Comparison of ENCODE assay signal across 8 cellular contexts in genomic region chr4:39044947-39045734, GRCh38. TPM values are rescaled to one million over a fixed set of nuclear protein-coding genes. Genes with fewer than 3 reads are reported as not detected.
DNase-seq lines count a peak whose midpoint lies in the region; ATAC-seq and TF ChIP-seq lines count a peak whose summit lies in the region.

No MANE protein-coding gene starts in this region.

- H3K27me3 Mint-ChIP-seq in CD4-positive, CD25-positive, alpha-beta regulatory T cell, result no peaks in the 10 kb centered on the region
- no peaks in the 10 kb centered on the region for H3K27me3 Mint-ChIP-seq in activated T-helper 1 cell treated with anti-CD3 and anti-CD28 coated beads, Interleukin-12 subunit alpha, Interleukin-12 subunit beta, Interleukin-2, Interleukin-4 antibody, amounts not matched to agents 30 ng/mL and 10 ng/mL and 1 ng/mL, durations not matched to agents 14 hours and 24 hours and 36 hours (ENCODE audit: insufficient read depth)
- peaks cover 4% of the 10 kb centered on the region for H3K27me3 Mint-ChIP-seq in neural progenitor cell (ENCODE audit: insufficient read depth, low read depth)

- BruUV-seq in IMR-90 (replicated peaks; lab: Mats Ljungman, UMichigan), result no TSS peak

- peak overlapping the region; percentile 93 for H3K14ac ChIP-seq in IMR-90 (replicated peaks; ENCODE audit: low read depth, low read length)

- peaks cover 3% of the 10 kb centered on the region for H3F3A ChIP-seq in neural progenitor cell (ENCODE audit: low read depth)

- peak overlapping the region; percentile 82 for H2BK120ac ChIP-seq in IMR-90 (ENCODE audit: low read depth, low read length)

- H2AK9ac ChIP-seq in IMR-90 (replicated peaks; ENCODE audit: low read depth, low read length, poor library complexity), result peak overlapping the region; percentile 47

- POLR2A ChIA-PET in IMR-90 (lab: Charles Lee; ENCODE audit: unreplicated experiment), result interaction anchor here (0.7 to 1.7 kb wide), 5 partner anchors 87 to 98 kb away, joined by 3 to 5 read pairs (median 4); no protein-coding TSS in a partner anchor

- dilution Hi-C loops in IMR-90 (cut with HindIII; ENCODE audit: low sequenced_read_pairs, unreplicated experiment), result no loop called here

- H3K9me3 Mint-ChIP-seq in CD4-positive, CD25-positive, alpha-beta regulatory T cell, result peaks cover 0 to 2% (median 0%) of the 10 kb centered on the region in 7 donors
- H3K9me3 Mint-ChIP-seq in activated T-helper 1 cell treated with anti-CD3 and anti-CD28 coated beads, Interleukin-12 subunit alpha, Interleukin-12 subunit beta, Interleukin-2, Interleukin-4 antibody, amounts not matched to agents 30 ng/mL and 10 ng/mL and 1 ng/mL, durations not matched to agents 14 hours and 24 hours and 36 hours, result no peaks in the 10 kb centered on the region
- no peaks in the 10 kb centered on the region for H3K9me3 Mint-ChIP-seq in neural progenitor cell

- 1% methylated on average over 12 of the region's 81 CpGs; no CpG with 5 or more reads in 1 of the 2 experiments for WGBS in IMR-90 (ENCODE audit: extremely low coverage in 2 of 2, insufficient read length in 1 of 2), 2 experiments

- no peaks in the 10 kb centered on the region for H3K36me3 Mint-ChIP-seq in CD4-positive, CD25-positive, alpha-beta regulatory T cell
- peaks cover 6% of the 10 kb centered on the region for H3K36me3 Mint-ChIP-seq in activated T-helper 1 cell treated with anti-CD3 and anti-CD28 coated beads, Interleukin-12 subunit alpha, Interleukin-12 subunit beta, Interleukin-2, Interleukin-4 antibody, amounts not matched to agents 30 ng/mL and 10 ng/mL and 1 ng/mL, durations not matched to agents 14 hours and 24 hours and 36 hours (ENCODE audit: low read depth)
- peaks cover 2% of the 10 kb centered on the region for H3K36me3 Mint-ChIP-seq in neural progenitor cell

- H3K4me1 Mint-ChIP-seq in CD4-positive, CD25-positive, alpha-beta regulatory T cell, result peaks cover 25 to 55% (median 45%) of the 10 kb centered on the region in 4 donors
- peaks cover 60% of the 10 kb centered on the region for H3K4me1 Mint-ChIP-seq in activated T-helper 1 cell treated with anti-CD3 and anti-CD28 coated beads, Interleukin-12 subunit alpha, Interleukin-12 subunit beta, Interleukin-2, Interleukin-4 antibody, amounts not matched to agents 30 ng/mL and 10 ng/mL and 1 ng/mL, durations not matched to agents 14 hours and 24 hours and 36 hours (ENCODE audit: low read depth)
- H3K4me1 Mint-ChIP-seq in neural progenitor cell, result peaks cover 32% of the 10 kb centered on the region

- H3K27ac ChIP-seq in CD4-positive, CD25-positive, alpha-beta regulatory T cell (ENCODE audit: insufficient read depth, low read length, poor library complexity, severe bottlenecking), result peak overlapping the region; percentile 86
- peak overlapping the region; percentile 98 for H3K27ac ChIP-seq in IMR-90 (ENCODE audit: insufficient read depth, low read length)
- H3K27ac ChIP-seq in neural progenitor cell, result no peak overlapping the region

- peaks cover 5 to 27% of the 10 kb centered on the region in 2 experiments; a peak in 3 of 4 replicates for H3K79me1 ChIP-seq in IMR-90 (ENCODE audit: low read depth in 1 of 2, low read length in 2 of 2)

- peak overlapping the region; percentile 48; the same call in 1 of the 2 replicates for H2AK5ac ChIP-seq in IMR-90 (ENCODE audit: low read depth, low read length)

- intact Hi-C loops in IMR-90 (cut with micrococcal nuclease), result loop anchor here (1.0 kb wide), 1 partner anchor 97 kb away; no protein-coding TSS in a partner anchor
- intact Hi-C loops in activated T-helper 1 cell treated with anti-CD3 and anti-CD28 coated beads, Interleukin-12 subunit alpha, Interleukin-12 subunit beta, Interleukin-2, Interleukin-4 antibody, amounts not matched to agents 30 ng/mL and 10 ng/mL and 1 ng/mL, durations not matched to agents 14 hours and 24 hours and 36 hours (cut with micrococcal nuclease), result loop anchor here (1.0 to 10.0 kb wide), 11 partner anchors 13 to 1358 kb away; partner anchors contain the start of genes KLF3, RELL1, TMEM156 and UGDH

- H3K27me3 ChIP-seq in CD4-positive, CD25-positive, alpha-beta regulatory T cell (ENCODE audit: control insufficient read depth, insufficient read depth, low read length), result no peaks in the 10 kb centered on the region
- H3K27me3 ChIP-seq in IMR-90 (ENCODE audit: control insufficient read depth, insufficient read depth, low read length) (no peaks in the 10 kb centered on the region), neural progenitor cell (no peaks in the 10 kb centered on the region)

- H3K4me3 Mint-ChIP-seq in CD4-positive, CD25-positive, alpha-beta regulatory T cell, result peak overlapping the region; percentile 88 to 96 (median 94)
- H3K4me3 Mint-ChIP-seq in activated T-helper 1 cell treated with anti-CD3 and anti-CD28 coated beads, Interleukin-12 subunit alpha, Interleukin-12 subunit beta, Interleukin-2, Interleukin-4 antibody, amounts not matched to agents 30 ng/mL and 10 ng/mL and 1 ng/mL, durations not matched to agents 14 hours and 24 hours and 36 hours, result peak overlapping the region; percentile 95
- H3K4me3 Mint-ChIP-seq in neural progenitor cell, result peak overlapping the region; percentile 98

- no peak for TF ChIP-seq CTCF in IMR-90 (conservative IDR thresholded peaks at IDR 0.05; ENCODE audit: low read depth, low read length)
- TF ChIP-seq CTCF in foreskin fibroblast (IDR thresholded peaks at IDR 0.05; ENCODE audit: low read depth, low read length), result no peak
- TF ChIP-seq CTCF in neural progenitor cell (IDR thresholded peaks at IDR 0.05), result no peak

- peak overlapping the region; percentile 1; the same call in 2 of the 3 replicates for H2BK15ac ChIP-seq in IMR-90 (ENCODE audit: low read depth, low read length)

- H4K20me1 ChIP-seq in IMR-90 (ENCODE audit: insufficient read depth, low read length) (peaks cover 23% of the 10 kb centered on the region), neural progenitor cell (ENCODE audit: low read depth) (peaks cover 22% of the 10 kb centered on the region)

- no peak; the same call in 1 of the 2 replicates for TF ChIP-seq POLR2A in IMR-90 (IDR thresholded peaks at IDR 0.05; ENCODE audit: low read depth, low read length)

- ATAC-seq in CD4-positive, CD25-positive, alpha-beta regulatory T cell (ENCODE audit: low read depth in 2 of 2), result peak; percentile 22 to 35
- ATAC-seq in GM19351 (IDR thresholded peaks at IDR 0.05; ENCODE audit: unreplicated experiment) (peak; percentile 28), IMR-90 (ENCODE audit: low read depth) (no peak; the same call in none of the 2 replicates), GM18520 (IDR thresholded peaks at IDR 0.05; ENCODE audit: unreplicated experiment) (no peak), HG02938 (IDR thresholded peaks at IDR 0.05; ENCODE audit: unreplicated experiment) (no peak)

- TF ChIP-seq RAD21 in IMR-90 (IDR thresholded peaks at IDR 0.05; ENCODE audit: low read length), result no peak

- H3K4me2 ChIP-seq in IMR-90 (ENCODE audit: low read depth, low read length), result peak overlapping the region; percentile 68
- H3K4me2 ChIP-seq in neural progenitor cell, result peak overlapping the region; percentile 77

- peak overlapping the region; percentile 85 to 88; a peak in 3 of 4 replicates for H4K8ac ChIP-seq in IMR-90 (ENCODE audit: low read depth in 2 of 2, low read length in 2 of 2)

- no peaks in the 10 kb centered on the region for H3K9me3 ChIP-seq in CD4-positive, CD25-positive, alpha-beta regulatory T cell (ENCODE audit: control insufficient read depth in 2 of 2, low read length in 2 of 2)
- H3K9me3 ChIP-seq in IMR-90 (ENCODE audit: control insufficient read depth, insufficient read depth, low read length), result no peaks in the 10 kb centered on the region
- H3K9me3 ChIP-seq in neural progenitor cell (ENCODE audit: low read depth), result no peaks in the 10 kb centered on the region

- H3K9ac ChIP-seq in IMR-90 (ENCODE audit: low read depth, low read length) (peak overlapping the region; percentile 100), neural progenitor cell (no peak overlapping the region)

- peak overlapping the region; percentile 84 to 98 (median 88) for H3K27ac Mint-ChIP-seq in CD4-positive, CD25-positive, alpha-beta regulatory T cell
- peak overlapping the region; percentile 96 for H3K27ac Mint-ChIP-seq in activated T-helper 1 cell treated with anti-CD3 and anti-CD28 coated beads, Interleukin-12 subunit alpha, Interleukin-12 subunit beta, Interleukin-2, Interleukin-4 antibody, amounts not matched to agents 30 ng/mL and 10 ng/mL and 1 ng/mL, durations not matched to agents 14 hours and 24 hours and 36 hours
- H3K27ac Mint-ChIP-seq in neural progenitor cell, result peak overlapping the region; percentile 94

- peaks cover 41% of the 10 kb centered on the region for H3K79me2 ChIP-seq in neural progenitor cell (ENCODE audit: low read depth)

- H3K56ac ChIP-seq in IMR-90 (ENCODE audit: extremely low read depth, insufficient read depth, low read length), result peak overlapping the region; percentile 97

- H3K36me3 ChIP-seq in CD4-positive, CD25-positive, alpha-beta regulatory T cell (ENCODE audit: control insufficient read depth, insufficient read depth, low read length), result no peaks in the 10 kb centered on the region
- peaks cover 3% of the 10 kb centered on the region for H3K36me3 ChIP-seq in IMR-90 (ENCODE audit: control insufficient read depth, insufficient read depth, low read length)
- H3K36me3 ChIP-seq in neural progenitor cell, result no peaks in the 10 kb centered on the region

- peak overlapping the region; percentile 85 for H3K18ac ChIP-seq in IMR-90 (ENCODE audit: low read depth, low read length)

- peaks cover 37% of the 10 kb centered on the region for H3K4me1 ChIP-seq in CD4-positive, CD25-positive, alpha-beta regulatory T cell (ENCODE audit: control insufficient read depth, insufficient read depth, low read length, poor library complexity, severe bottlenecking)
- H3K4me1 ChIP-seq in IMR-90 (ENCODE audit: control insufficient read depth, insufficient read depth, low read length), result peaks cover 20% of the 10 kb centered on the region
- H3K4me1 ChIP-seq in neural progenitor cell, result peaks cover 14% of the 10 kb centered on the region

- peak overlapping the region; percentile 88 for H3K4ac ChIP-seq in IMR-90 (ENCODE audit: low read depth, low read length)

- peak overlapping the region; percentile 89 for H2BK5ac ChIP-seq in IMR-90 (ENCODE audit: low read depth, low read length, poor library complexity, severe bottlenecking)

- H4K91ac ChIP-seq in IMR-90 (ENCODE audit: insufficient read depth, low read depth, low read length), result peak overlapping the region; percentile 76

- H2AFZ ChIP-seq in IMR-90 (replicated peaks; ENCODE audit: low read length, poor library complexity) (peak overlapping the region; percentile 79), neural progenitor cell (replicated peaks) (peak overlapping the region; percentile 74)

- in situ Hi-C loops in IMR-90 (cut with MboI; ENCODE audit: low sequenced_read_pairs), result no loop called here

- H3K4me3 ChIP-seq in CD4-positive, CD25-positive, alpha-beta regulatory T cell (ENCODE audit: low read depth, low read length), result peak overlapping the region; percentile 87
- H3K4me3 ChIP-seq in IMR-90 (ENCODE audit: insufficient read depth, low read depth, low read length), result peak overlapping the region; percentile 93
- peak overlapping the region; percentile 69 to 79 for H3K4me3 ChIP-seq in foreskin fibroblast (ENCODE audit: low read depth in 1 of 2, low read length in 2 of 2)
- H3K4me3 ChIP-seq in neural progenitor cell, result peak overlapping the region; percentile 82

- 0 out of 2 replicates have a peak overlapping the region, but pooled peaks have one; percentile 11 for H2BK20ac ChIP-seq in IMR-90 (ENCODE audit: low read depth, low read length)

- peak overlapping the region; percentile 92 for H3K23ac ChIP-seq in IMR-90 (ENCODE audit: low read depth, low read length)

- peaks cover 3% of the 10 kb centered on the region for H3K9me1 ChIP-seq in IMR-90 (ENCODE audit: insufficient read depth, low read length)

- peak overlapping the region; percentile 94 for H4K5ac ChIP-seq in IMR-90 (ENCODE audit: low read depth, low read length)

- DNase-seq in CD4-positive, CD25-positive, alpha-beta regulatory T cell, result peak in 1 of 3 donors; percentile 55
- no peak for DNase-seq in IMR-90
- no peak for DNase-seq in activated T-helper 1 cell treated with anti-CD3 and anti-CD28 coated beads, Interleukin-12 subunit alpha, Interleukin-12 subunit beta, Interleukin-2, Interleukin-4 antibody, amounts not matched to agents 30 ng/mL and 10 ng/mL and 1 ng/mL, durations not matched to agents 14 hours and 24 hours and 36 hours (ENCODE audit: low spot score)
- DNase-seq in foreskin fibroblast, result peak in 1 of 2 donors; percentile 56
- peak; percentile 80 for DNase-seq in neural progenitor cell (ENCODE audit: low spot score)

- CTCF ChIA-PET in IMR-90 (lab: Yijun Ruan, JAX), result no interaction called here

RNA-seq across cellular contexts. Expression of gene TMEM156, which starts 12.9 kb away (rescaled TPM):
- 14.2 TPM for total RNA-seq in CD4-positive, CD25-positive, alpha-beta regulatory T cell
- 10 to 100 TPM in 3 of 4 donors, 1 to 10 TPM in 1; 8.4 to 24.3 (median 22.8) TPM for polyA plus RNA-seq in CD4-positive, CD25-positive, alpha-beta regulatory T cell
- total RNA-seq in IMR-90 (2012; rRNA removed) (0.54 and 0.83 TPM in 2 replicates), neural progenitor cell (ENCODE audit: low replicate concordance) (not detected in 2 replicates)
- 0.53 and 0.82 TPM in 2 replicates for polyA plus RNA-seq in IMR-90 (2012; rRNA removed)
- 0.07 and 0.15 TPM in 2 replicates for polyA plus RNA-seq in IMR-90 (2012; cell fraction: cytosol; rRNA removed)
- 0.03 and 0.30 TPM in 2 replicates for polyA plus RNA-seq in IMR-90 (2012; cell fraction: nucleus; rRNA removed; ENCODE audit: low replicate concordance)
- total RNA-seq in activated T-helper 1 cell treated with anti-CD3 and anti-CD28 coated beads, Interleukin-12 subunit alpha, Interleukin-12 subunit beta, Interleukin-2, Interleukin-4 antibody, amounts not matched to agents 30 ng/mL and 10 ng/mL and 1 ng/mL, durations not matched to agents 14 hours and 24 hours and 36 hours, result 27.7 and 29.4 TPM in 2 replicates

RNA-seq across cellular contexts. Expression of gene KLHL5, which starts 16.9 kb away (rescaled TPM):
- total RNA-seq in CD4-positive, CD25-positive, alpha-beta regulatory T cell, result 21.5 TPM
- 10 to 100 TPM in 1 of 4 donors, 1 to 10 TPM in 3; 6.8 to 10.6 (median 8.1) TPM for polyA plus RNA-seq in CD4-positive, CD25-positive, alpha-beta regulatory T cell
- total RNA-seq in IMR-90 (2012; rRNA removed) (97.7 and 134 TPM in 2 replicates), neural progenitor cell (ENCODE audit: low replicate concordance) (45.5 and 65.9 TPM in 2 replicates)
- 45.4 and 58.8 TPM in 2 replicates for polyA plus RNA-seq in IMR-90 (2012; rRNA removed)
- 23.8 and 24.5 TPM in 2 replicates for polyA plus RNA-seq in IMR-90 (2012; cell fraction: cytosol; rRNA removed)
- 6.4 and 41.5 TPM in 2 replicates for polyA plus RNA-seq in IMR-90 (2012; cell fraction: nucleus; rRNA removed; ENCODE audit: low replicate concordance)
- total RNA-seq in activated T-helper 1 cell treated with anti-CD3 and anti-CD28 coated beads, Interleukin-12 subunit alpha, Interleukin-12 subunit beta, Interleukin-2, Interleukin-4 antibody, amounts not matched to agents 30 ng/mL and 10 ng/mL and 1 ng/mL, durations not matched to agents 14 hours and 24 hours and 36 hours, result 45.0 and 46.3 TPM in 2 replicates

Comparison
In these comparisons a context has a peak if more than half of its experiments do, and no peak if none do; other contexts are left out.
1. ATAC-seq: peak in CD4-positive, CD25-positive, alpha-beta regulatory T cell (2 of 2) and GM19351 (single experiment); none in IMR-90 (single experiment), GM18520 (single experiment) and HG02938 (single experiment).
2. Peak in every context shown above with its lines, with median percentiles within 50 percentile points of each other: H3K4me3 ChIP-seq, H3K27ac Mint-ChIP-seq and H3K4me3 Mint-ChIP-seq.